1 cellular context compared by ENCODE assay signal in the genomic region with DNA sequence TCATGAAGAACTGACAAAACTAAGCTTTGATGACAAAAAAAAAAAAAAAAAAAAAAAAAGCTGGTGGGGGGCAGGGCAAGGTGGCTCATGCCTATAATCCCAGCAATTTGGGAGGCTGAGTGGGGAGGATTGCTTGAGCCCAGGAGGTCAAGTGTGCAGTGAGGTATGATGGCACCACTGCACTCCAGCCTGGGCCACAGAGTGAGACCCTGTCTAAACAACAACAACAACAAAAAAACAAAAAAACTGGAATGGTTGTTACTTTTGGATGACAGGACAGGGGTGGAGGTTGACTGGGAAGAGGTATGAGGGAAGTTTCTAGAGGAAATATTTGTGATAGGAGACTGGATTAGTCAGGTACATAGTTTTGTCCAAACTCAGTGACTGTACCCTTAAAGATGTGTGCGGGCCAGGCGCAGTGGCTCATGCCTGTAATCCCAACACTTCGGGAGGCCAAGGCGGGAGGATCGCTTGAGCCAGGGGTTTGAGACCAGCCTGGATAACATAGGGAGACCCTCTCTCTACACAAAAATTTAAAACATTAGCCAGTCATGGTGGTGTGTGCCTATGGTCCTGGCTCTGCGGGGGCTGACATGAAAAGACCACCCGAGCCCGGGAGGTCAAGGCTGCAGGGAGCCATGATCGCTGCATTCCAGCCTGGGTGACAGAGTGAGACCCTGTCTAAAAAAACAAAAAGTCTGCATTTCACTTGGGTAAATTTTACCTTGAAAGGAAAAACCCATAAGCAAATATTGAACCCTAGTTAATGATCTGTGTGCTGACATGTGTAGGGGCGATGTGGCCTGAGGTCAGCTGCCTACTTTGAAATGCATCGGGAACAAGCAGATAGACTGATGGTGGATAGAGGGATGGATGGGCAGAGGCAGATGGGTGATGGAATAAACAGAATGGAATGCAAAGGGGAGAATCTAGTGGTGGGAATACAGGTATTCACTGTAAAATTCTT.
TF ChIP-seq lines count a peak whose summit lies in the region.

No MANE protein-coding gene starts in this region.

TF ChIP-seq in K562, 482 proteins besides CTCF, POLR2A, EP300 and RAD21 (continued from another document):
- TF ChIP-seq HOMEZ (CRISPR knock-in tag; IDR thresholded peaks at IDR 0.05) (no peak), ZNF79 (CRISPR knock-in tag; IDR thresholded peaks at IDR 0.05; ENCODE audit: low read depth) (no peak), PHTF2 (CRISPR knock-in tag; IDR thresholded peaks at IDR 0.05) (no peak), ZNF121 (CRISPR knock-in tag; conservative IDR thresholded peaks at IDR 0.05) (0 out of 2 replicates have a peak, but pooled peaks have one; percentile 19)
- TF ChIP-seq, protein P1, sequence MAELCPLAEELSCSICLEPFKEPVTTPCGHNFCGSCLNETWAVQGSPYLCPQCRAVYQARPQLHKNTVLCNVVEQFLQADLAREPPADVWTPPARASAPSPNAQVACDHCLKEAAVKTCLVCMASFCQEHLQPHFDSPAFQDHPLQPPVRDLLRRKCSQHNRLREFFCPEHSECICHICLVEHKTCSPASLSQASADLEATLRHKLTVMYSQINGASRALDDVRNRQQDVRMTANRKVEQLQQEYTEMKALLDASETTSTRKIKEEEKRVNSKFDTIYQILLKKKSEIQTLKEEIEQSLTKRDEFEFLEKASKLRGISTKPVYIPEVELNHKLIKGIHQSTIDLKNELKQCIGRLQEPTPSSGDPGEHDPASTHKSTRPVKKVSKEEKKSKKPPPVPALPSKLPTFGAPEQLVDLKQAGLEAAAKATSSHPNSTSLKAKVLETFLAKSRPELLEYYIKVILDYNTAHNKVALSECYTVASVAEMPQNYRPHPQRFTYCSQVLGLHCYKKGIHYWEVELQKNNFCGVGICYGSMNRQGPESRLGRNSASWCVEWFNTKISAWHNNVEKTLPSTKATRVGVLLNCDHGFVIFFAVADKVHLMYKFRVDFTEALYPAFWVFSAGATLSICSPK (IDR thresholded peaks at IDR 0.05; ENCODE audit: borderline replicate concordance): no peak
